Comparison of ENCODE assay signal across 20 cellular contexts in genomic region chr2:54439582-54439981, GRCh38.
"Had no signal": no experiment of that assay in that cellular context is flagged by ENCODE, and none has a peak within 500 bp of the region (broad histone marks: within the 10 kb centered on the region; RNA-seq: fewer than 3 reads in every experiment).

No MANE protein-coding gene starts in this region.

- H3K9me3 ChIP-seq: neutrophil, suprapubic skin, tibial nerve had no signal

- H3K36me3 ChIP-seq: neutrophil, suprapubic skin, tibial nerve had no signal

- H3K4me3 ChIP-seq: coronary artery, lung, suprapubic skin, tibial nerve had no signal

- H3K27me3 ChIP-seq: neutrophil, suprapubic skin, tibial nerve had no signal

- ATAC-seq: left colon; naive thymus-derived CD4-positive, alpha-beta T cell had no signal

- DNase-seq: caudate nucleus; effector CD4-positive, alpha-beta T cell; endodermal cell; erythroblast; foreskin melanocyte; head of caudate nucleus; hippocampal formation; left colon; mesendoderm; naive thymus-derived CD4-positive, alpha-beta T cell; nephron progenitor cell; posterior cingulate gyrus; small intestine; stimulated activated CD4-positive, alpha-beta T cell treated with anti-CD3 and anti-CD28 coated beads, Interleukin-12 subunit alpha, Interleukin-12 subunit beta, amount 100 ng/mL, for 4 hours; stimulated activated naive CD4-positive, alpha-beta T cell treated with Interleukin-2 at 50 U/mL for 16 hours had no signal

- H3K27ac ChIP-seq: neutrophil, suprapubic skin had no signal
